In the genomic region with DNA sequence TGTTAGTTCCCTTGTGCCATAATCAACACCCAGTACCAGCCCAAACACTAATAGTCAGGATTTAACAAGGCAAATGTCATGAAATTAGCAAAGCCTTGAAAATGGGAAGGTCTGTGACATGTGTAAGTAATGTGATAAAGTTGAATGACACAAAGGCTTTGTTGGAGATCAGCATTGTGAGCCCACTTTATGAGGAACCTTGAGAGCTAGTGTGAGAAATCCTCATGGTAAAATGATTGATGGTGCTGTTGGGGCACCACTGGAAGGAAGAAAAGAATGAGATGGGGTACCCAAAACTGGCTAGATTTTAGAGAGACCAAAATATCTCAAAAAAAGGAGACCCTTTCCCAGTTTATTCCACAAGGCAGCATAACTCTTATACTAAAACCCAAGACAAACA, we compare ENCODE assay signal across 7 cellular contexts.
A peak's percentile ranks its signal among the peaks of the same experiment; 100 is the strongest.
DNase-seq lines count a peak whose midpoint lies in the region; ATAC-seq and TF ChIP-seq lines count a peak whose summit lies in the region.

No MANE protein-coding gene starts in this region.

- TF ChIP-seq POLR2A in NB4 (IDR thresholded peaks at IDR 0.05; ENCODE audit: extremely low read depth, insufficient read length): no peak

- peaks cover 21 to 24% of the 10 kb centered on the region in 2 donors for H3K4me1 ChIP-seq in duodenal mucosa (ENCODE audit: control insufficient read depth in 1 of 2, insufficient read depth in 2 of 2, low read length in 2 of 2)

- no peak for DNase-seq in GM12865 (ENCODE audit: low read depth)
- DNase-seq in NB4 (ENCODE audit: low read depth): peak; percentile 38
- peak; percentile 33 for DNase-seq in pons (ENCODE audit: low spot score)
- no peak for DNase-seq in GM19240 (ENCODE audit: insufficient read length, low spot score)
- no peak for DNase-seq in head of caudate nucleus

- H3K27ac ChIP-seq in duodenal mucosa (ENCODE audit: low read depth, low read length): no peak overlapping the region

- no peaks in the 10 kb centered on the region for H3K9me3 ChIP-seq in duodenal mucosa (ENCODE audit: control insufficient read depth in 1 of 2, low read length in 2 of 2)

- H3K9ac ChIP-seq in duodenal mucosa (ENCODE audit: low read depth in 1 of 2, low read length in 2 of 2): peak overlapping the region; percentile 68 to 73

- intact Hi-C loops in head of caudate nucleus (cut with DNase I): loop anchor here (1.0 to 5.0 kb wide), 3 partner anchors 20 to 582 kb away; partner anchors contain the start of genes ENOPH1, HNRNPDL and THAP9

- H3K36me3 ChIP-seq in duodenal mucosa (ENCODE audit: control insufficient read depth in 1 of 2, insufficient read depth in 2 of 2, low read length in 2 of 2): no peaks in the 10 kb centered on the region

- no peaks in the 10 kb centered on the region for H3K27me3 ChIP-seq in duodenal mucosa (ENCODE audit: control insufficient read depth in 1 of 2, insufficient read depth in 2 of 2, low read length in 2 of 2)

- peak overlapping the region; percentile 96 for H3K4me3 ChIP-seq in GM12865 (ENCODE audit: low read depth, low read length)
- peak overlapping the region; percentile 93 for H3K4me3 ChIP-seq in NB4 (ENCODE audit: low read depth, low read length)
- H3K4me3 ChIP-seq in duodenal mucosa (ENCODE audit: low read depth in 1 of 2, low read length in 2 of 2): peak overlapping the region; percentile 85

- TF ChIP-seq CTCF in GM12865 (IDR thresholded peaks at IDR 0.05; ENCODE audit: insufficient read depth, low read depth, low read length, missing control alignments): no peak
- TF ChIP-seq CTCF in NB4 (IDR thresholded peaks at IDR 0.05; ENCODE audit: low read depth, low read length): no peak

- no peak for ATAC-seq in HG03196 (IDR thresholded peaks at IDR 0.05; ENCODE audit: unreplicated experiment)

Comparison
In these comparisons a context has a peak if more than half of its experiments do, and no peak if none do; other contexts are left out.
1. DNase-seq: peak in NB4 (single experiment) and pons (single experiment); none in GM12865 (single experiment), GM19240 (single experiment) and head of caudate nucleus (0 of 42).
2. Peak in every context shown above with its lines, with median percentiles within 50 percentile points of each other: H3K4me3 ChIP-seq.